ENCODE assay signal across 14 cellular contexts in the genomic region with DNA sequence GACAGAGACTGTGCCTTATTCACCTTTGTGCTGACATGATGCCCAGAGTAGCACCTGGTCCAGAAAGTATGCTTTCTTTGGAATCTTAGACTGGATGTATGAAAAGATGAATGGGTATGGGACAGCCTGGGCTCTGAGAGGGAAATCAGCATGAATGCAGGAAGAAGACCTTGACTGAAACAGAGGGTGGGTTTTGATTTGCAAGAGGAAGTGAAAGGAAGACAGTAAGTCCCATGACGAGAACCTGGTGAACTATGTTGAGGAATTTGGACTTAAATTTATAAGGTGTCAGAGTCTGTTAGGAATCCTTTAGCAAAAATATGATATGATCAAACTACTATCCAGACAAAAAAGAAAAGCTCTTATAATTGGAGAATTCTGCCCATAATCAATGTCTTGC.
DNase-seq lines count a peak whose midpoint lies in the region; ATAC-seq, FAIRE-seq and TF ChIP-seq lines count a peak whose summit lies in the region.
"Had no signal": no experiment of that assay in that cellular context is flagged by ENCODE, and none has a peak within 500 bp of the region (broad histone marks: within the 10 kb centered on the region; RNA-seq: fewer than 3 reads in every experiment).

No MANE protein-coding gene starts in this region.

- no peaks in the 10 kb centered on the region for H3K9me2 ChIP-seq in Karpas-422 (replicated peaks; ENCODE audit: insufficient read depth, low read length)

- H3K9ac ChIP-seq in OCI-LY3 (ENCODE audit: low read length), result 0 out of 2 replicates have a peak overlapping the region, but pooled peaks have one; percentile 4
- no peak overlapping the region for H3K9ac ChIP-seq in Karpas-422 (ENCODE audit: low read length)

- ATAC-seq in GM21360 (IDR thresholded peaks at IDR 0.05; ENCODE audit: unreplicated experiment), result peak; percentile 77
- peak; percentile 62 for ATAC-seq in HG03045 (IDR thresholded peaks at IDR 0.05; ENCODE audit: unreplicated experiment)
- ATAC-seq: activated T-helper 17 cell treated with anti-CD3 and anti-CD28 coated beads, Interleukin-2, amount 50 U/mL, for 72 hours; natural killer cell treated with Interleukin-12 subunit alpha and Interleukin-12 subunit beta and Interleukin-15 and Interleukin-18, amount 100 ng/mL, for 72 hours had no signal

- TF ChIP-seq CTCF in OCI-LY3 (IDR thresholded peaks at IDR 0.05; ENCODE audit: low read depth, low read length), result no peak

- H2AFZ ChIP-seq in OCI-LY3 (ENCODE audit: low read depth, low read length) (no peak overlapping the region), Karpas-422 (ENCODE audit: low read length) (no peak overlapping the region)

- no peaks in the 10 kb centered on the region for H3K9me3 ChIP-seq in OCI-LY3 (ENCODE audit: insufficient read depth, low read length)
- 0 out of 2 replicates have a peak, but pooled peaks cover 4% of the 10 kb centered on the region for H3K9me3 ChIP-seq in Karpas-422 (ENCODE audit: low read length)

- peak overlapping the region; percentile 63 for H3K4me2 ChIP-seq in OCI-LY3 (ENCODE audit: low read length)
- H3K4me2 ChIP-seq in Karpas-422 (ENCODE audit: low read depth, low read length, poor library complexity, severe bottlenecking), result no peak overlapping the region

- H4K20me1 ChIP-seq in OCI-LY3 (ENCODE audit: insufficient read depth, low read length), result no peaks in the 10 kb centered on the region
- no peaks in the 10 kb centered on the region for H4K20me1 ChIP-seq in Karpas-422 (ENCODE audit: insufficient read depth, low read depth, low read length)

- H3K36me3 ChIP-seq in OCI-LY3 (replicated peaks; ENCODE audit: low read depth, low read length), result no peaks in the 10 kb centered on the region
- no peaks in the 10 kb centered on the region for H3K36me3 ChIP-seq in Karpas-422 (ENCODE audit: insufficient read depth, low read length)

- DNase-seq in GM12891 (ENCODE audit: insufficient read length, low spot score) (no peak), NCI-H2029 (lab: John Stamatoyannopoulos, UW) (no peak), Kasumi-1 (lab: John Stamatoyannopoulos, UW) (no peak), Karpas-422 (no peak), NCI-H69 (lab: John Stamatoyannopoulos, UW) (no peak)
- DNase-seq: activated CD4-positive, CD25-positive, alpha-beta regulatory T cell treated with anti-CD3 and anti-CD28 coated beads, Interleukin-2, amount 50 U/mL, for 72 hours; GDM1; SHP77 treated with DMSO at 0.1 percent for 48 hours had no signal

- peak; percentile 83 for FAIRE-seq in GM12891 (lab: Jason Lieb, UNC)
- FAIRE-seq: H1 had no signal

- peak overlapping the region; percentile 21; the same call in 1 of the 2 replicates for H3K4me3 ChIP-seq in OCI-LY3 (ENCODE audit: low read length)
- H3K4me3 ChIP-seq in Karpas-422 (ENCODE audit: low read length), result no peak overlapping the region

- no peak for TF ChIP-seq POLR2A in GM12891 (IDR thresholded peaks at IDR 0.05; ENCODE audit: low read depth, low read length)

- peaks cover 32% of the 10 kb centered on the region for H3K4me1 ChIP-seq in OCI-LY3 (ENCODE audit: low read length)
- H3K4me1 ChIP-seq in Karpas-422 (ENCODE audit: low read length), result no peaks in the 10 kb centered on the region

- H3K27me3 ChIP-seq in OCI-LY3 (ENCODE audit: low read depth, low read length) (peaks cover 16% of the 10 kb centered on the region; the same call in 1 of the 2 replicates), Karpas-422 (ENCODE audit: low read length) (no peaks in the 10 kb centered on the region)

- no peak overlapping the region for H3K27ac ChIP-seq in OCI-LY3 (ENCODE audit: low read length)
- no peak overlapping the region for H3K27ac ChIP-seq in Karpas-422 (ENCODE audit: low read length)

- no peaks in the 10 kb centered on the region for H3K79me2 ChIP-seq in OCI-LY3 (ENCODE audit: low read length)
- no peaks in the 10 kb centered on the region for H3K79me2 ChIP-seq in Karpas-422 (ENCODE audit: low read length)

TF ChIP-seq in GM12891, 5 proteins besides CTCF, POLR2A, EP300 and RAD21:
- TF ChIP-seq SPI1 (IDR thresholded peaks at IDR 0.05; ENCODE audit: low read depth, low read length) (peak; percentile 95), PAX5 (IDR thresholded peaks at IDR 0.05; ENCODE audit: insufficient read depth, low read length, severe bottlenecking) (no peak)
